Comparison of ENCODE assay signal across 1 cellular context in the genomic region with DNA sequence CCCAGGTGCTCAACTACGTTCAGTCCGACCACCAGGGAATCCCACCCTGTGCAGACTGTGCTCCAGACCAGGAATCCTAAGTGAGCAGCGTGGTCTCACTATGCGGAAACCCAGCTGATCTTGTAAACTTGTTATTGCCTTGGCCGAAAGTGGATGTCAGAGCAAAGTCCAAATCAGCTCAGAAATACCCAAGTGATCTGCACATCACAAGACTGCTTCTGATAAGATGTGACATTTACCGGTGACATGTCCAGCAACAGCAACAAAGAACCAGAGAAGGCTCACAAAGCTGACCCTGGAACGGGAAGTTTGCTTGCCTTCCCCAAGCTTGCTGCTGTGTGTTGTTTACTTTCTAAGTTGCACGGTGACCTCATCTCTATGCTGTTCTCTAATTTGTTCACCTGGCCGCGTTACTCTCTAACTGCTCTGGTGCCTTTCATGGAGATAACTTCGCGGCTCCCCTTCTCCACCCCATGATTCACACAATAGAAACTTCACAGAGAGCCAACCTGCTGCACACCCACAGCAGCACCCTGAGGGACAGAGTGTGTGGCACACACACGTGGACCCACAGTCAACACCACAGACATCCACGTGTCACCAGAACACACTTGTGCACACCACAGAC.
A peak's percentile ranks its signal among the peaks of the same experiment; 100 is the strongest.
TF ChIP-seq lines count a peak whose summit lies in the region.

No MANE protein-coding gene starts in this region.

TF ChIP-seq in K562, 482 proteins besides CTCF, POLR2A, EP300 and RAD21 (continued from another document and continues in another):
- no peak for TF ChIP-seq MED1 (CRISPR knock-in tag; IDR thresholded peaks at IDR 0.05; ENCODE audit: borderline replicate concordance)
- TF ChIP-seq, protein P1, sequence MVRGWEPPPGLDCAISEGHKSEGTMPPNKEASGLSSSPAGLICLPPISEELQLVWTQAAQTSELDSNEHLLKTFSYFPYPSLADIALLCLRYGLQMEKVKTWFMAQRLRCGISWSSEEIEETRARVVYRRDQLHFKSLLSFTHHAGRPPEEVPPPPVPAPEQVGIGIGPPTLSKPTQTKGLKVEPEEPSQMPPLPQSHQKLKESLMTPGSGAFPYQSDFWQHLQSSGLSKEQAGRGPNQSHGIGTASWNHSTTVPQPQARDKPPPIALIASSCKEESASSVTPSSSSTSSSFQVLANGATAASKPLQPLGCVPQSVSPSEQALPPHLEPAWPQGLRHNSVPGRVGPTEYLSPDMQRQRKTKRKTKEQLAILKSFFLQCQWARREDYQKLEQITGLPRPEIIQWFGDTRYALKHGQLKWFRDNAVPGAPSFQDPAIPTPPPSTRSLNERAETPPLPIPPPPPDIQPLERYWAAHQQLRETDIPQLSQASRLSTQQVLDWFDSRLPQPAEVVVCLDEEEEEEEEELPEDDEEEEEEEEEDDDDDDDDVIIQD (CRISPR knock-in tag; IDR thresholded peaks at IDR 0.05), result no peak
- TF ChIP-seq, protein P2, sequence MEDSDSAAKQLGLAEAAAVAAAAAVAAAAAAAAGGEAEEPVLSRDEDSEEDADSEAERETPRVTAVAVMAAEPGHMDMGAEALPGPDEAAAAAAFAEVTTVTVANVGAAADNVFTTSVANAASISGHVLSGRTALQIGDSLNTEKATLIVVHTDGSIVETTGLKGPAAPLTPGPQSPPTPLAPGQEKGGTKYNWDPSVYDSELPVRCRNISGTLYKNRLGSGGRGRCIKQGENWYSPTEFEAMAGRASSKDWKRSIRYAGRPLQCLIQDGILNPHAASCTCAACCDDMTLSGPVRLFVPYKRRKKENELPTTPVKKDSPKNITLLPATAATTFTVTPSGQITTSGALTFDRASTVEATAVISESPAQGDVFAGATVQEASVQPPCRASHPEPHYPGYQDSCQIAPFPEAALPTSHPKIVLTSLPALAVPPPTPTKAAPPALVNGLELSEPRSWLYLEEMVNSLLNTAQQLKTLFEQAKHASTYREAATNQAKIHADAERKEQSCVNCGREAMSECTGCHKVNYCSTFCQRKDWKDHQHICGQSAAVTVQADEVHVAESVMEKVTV (CRISPR knock-in tag; IDR thresholded peaks at IDR 0.05), result no peak
- no peak for TF ChIP-seq ZNF224 (CRISPR knock-in tag; IDR thresholded peaks at IDR 0.05)
- TF ChIP-seq, protein P3, sequence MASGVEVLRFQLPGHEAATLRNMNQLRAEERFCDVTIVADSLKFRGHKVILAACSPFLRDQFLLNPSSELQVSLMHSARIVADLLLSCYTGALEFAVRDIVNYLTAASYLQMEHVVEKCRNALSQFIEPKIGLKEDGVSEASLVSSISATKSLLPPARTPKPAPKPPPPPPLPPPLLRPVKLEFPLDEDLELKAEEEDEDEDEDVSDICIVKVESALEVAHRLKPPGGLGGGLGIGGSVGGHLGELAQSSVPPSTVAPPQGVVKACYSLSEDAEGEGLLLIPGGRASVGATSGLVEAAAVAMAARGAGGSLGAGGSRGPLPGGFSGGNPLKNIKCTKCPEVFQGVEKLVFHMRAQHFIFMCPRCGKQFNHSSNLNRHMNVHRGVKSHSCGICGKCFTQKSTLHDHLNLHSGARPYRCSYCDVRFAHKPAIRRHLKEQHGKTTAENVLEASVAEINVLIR (CRISPR knock-in tag; IDR thresholded peaks at IDR 0.05), result no peak
- TF ChIP-seq, protein P4, sequence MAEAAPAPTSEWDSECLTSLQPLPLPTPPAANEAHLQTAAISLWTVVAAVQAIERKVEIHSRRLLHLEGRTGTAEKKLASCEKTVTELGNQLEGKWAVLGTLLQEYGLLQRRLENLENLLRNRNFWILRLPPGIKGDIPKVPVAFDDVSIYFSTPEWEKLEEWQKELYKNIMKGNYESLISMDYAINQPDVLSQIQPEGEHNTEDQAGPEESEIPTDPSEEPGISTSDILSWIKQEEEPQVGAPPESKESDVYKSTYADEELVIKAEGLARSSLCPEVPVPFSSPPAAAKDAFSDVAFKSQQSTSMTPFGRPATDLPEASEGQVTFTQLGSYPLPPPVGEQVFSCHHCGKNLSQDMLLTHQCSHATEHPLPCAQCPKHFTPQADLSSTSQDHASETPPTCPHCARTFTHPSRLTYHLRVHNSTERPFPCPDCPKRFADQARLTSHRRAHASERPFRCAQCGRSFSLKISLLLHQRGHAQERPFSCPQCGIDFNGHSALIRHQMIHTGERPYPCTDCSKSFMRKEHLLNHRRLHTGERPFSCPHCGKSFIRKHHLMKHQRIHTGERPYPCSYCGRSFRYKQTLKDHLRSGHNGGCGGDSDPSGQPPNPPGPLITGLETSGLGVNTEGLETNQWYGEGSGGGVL (CRISPR knock-in tag; IDR thresholded peaks at IDR 0.05), result no peak
- no peak for TF ChIP-seq TAF15 (IDR thresholded peaks at IDR 0.05; ENCODE audit: low read depth, low read length)
- no peak for TF ChIP-seq HIVEP1 (CRISPR knock-in tag; IDR thresholded peaks at IDR 0.05)
- TF ChIP-seq EWSR1 (IDR thresholded peaks at IDR 0.05; ENCODE audit: borderline replicate concordance, low read depth, partially characterized antibody), result no peak
- TF ChIP-seq HMG20A (CRISPR knock-in tag; conservative IDR thresholded peaks at IDR 0.05), result no peak
- TF ChIP-seq CBX1 (IDR thresholded peaks at IDR 0.05; ENCODE audit: low read depth), result no peak
- TF ChIP-seq, protein P5, sequence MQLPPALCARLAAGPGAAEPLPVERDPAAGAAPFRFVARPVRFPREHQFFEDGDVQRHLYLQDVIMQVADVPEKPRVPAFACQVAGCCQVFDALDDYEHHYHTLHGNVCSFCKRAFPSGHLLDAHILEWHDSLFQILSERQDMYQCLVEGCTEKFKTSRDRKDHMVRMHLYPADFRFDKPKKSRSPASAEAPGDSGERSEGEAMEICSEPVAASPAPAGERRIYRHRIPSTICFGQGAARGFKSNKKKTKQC (CRISPR knock-in tag; IDR thresholded peaks at IDR 0.05), result no peak
- TF ChIP-seq ZBTB1 (CRISPR knock-in tag; IDR thresholded peaks at IDR 0.05; ENCODE audit: borderline replicate concordance, low read depth), result no peak
- TF ChIP-seq, protein P6, sequence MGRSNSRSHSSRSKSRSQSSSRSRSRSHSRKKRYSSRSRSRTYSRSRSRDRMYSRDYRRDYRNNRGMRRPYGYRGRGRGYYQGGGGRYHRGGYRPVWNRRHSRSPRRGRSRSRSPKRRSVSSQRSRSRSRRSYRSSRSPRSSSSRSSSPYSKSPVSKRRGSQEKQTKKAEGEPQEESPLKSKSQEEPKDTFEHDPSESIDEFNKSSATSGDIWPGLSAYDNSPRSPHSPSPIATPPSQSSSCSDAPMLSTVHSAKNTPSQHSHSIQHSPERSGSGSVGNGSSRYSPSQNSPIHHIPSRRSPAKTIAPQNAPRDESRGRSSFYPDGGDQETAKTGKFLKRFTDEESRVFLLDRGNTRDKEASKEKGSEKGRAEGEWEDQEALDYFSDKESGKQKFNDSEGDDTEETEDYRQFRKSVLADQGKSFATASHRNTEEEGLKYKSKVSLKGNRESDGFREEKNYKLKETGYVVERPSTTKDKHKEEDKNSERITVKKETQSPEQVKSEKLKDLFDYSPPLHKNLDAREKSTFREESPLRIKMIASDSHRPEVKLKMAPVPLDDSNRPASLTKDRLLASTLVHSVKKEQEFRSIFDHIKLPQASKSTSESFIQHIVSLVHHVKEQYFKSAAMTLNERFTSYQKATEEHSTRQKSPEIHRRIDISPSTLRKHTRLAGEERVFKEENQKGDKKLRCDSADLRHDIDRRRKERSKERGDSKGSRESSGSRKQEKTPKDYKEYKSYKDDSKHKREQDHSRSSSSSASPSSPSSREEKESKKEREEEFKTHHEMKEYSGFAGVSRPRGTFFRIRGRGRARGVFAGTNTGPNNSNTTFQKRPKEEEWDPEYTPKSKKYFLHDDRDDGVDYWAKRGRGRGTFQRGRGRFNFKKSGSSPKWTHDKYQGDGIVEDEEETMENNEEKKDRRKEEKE (IDR thresholded peaks at IDR 0.05; ENCODE audit: borderline replicate concordance in 1 of 2, control insufficient read depth in 1 of 2, low read depth in 2 of 2, low read length in 1 of 2), result no peak
- no peak for TF ChIP-seq TARDBP (IDR thresholded peaks at IDR 0.05)
- no peak for TF ChIP-seq TCF3 (CRISPR knock-in tag; IDR thresholded peaks at IDR 0.05)
- TF ChIP-seq BCL6 (CRISPR knock-in tag; IDR thresholded peaks at IDR 0.05), result no peak
- TF ChIP-seq MAFG (tag; conservative IDR thresholded peaks at IDR 0.05), result no peak
- TF ChIP-seq, protein P7, sequence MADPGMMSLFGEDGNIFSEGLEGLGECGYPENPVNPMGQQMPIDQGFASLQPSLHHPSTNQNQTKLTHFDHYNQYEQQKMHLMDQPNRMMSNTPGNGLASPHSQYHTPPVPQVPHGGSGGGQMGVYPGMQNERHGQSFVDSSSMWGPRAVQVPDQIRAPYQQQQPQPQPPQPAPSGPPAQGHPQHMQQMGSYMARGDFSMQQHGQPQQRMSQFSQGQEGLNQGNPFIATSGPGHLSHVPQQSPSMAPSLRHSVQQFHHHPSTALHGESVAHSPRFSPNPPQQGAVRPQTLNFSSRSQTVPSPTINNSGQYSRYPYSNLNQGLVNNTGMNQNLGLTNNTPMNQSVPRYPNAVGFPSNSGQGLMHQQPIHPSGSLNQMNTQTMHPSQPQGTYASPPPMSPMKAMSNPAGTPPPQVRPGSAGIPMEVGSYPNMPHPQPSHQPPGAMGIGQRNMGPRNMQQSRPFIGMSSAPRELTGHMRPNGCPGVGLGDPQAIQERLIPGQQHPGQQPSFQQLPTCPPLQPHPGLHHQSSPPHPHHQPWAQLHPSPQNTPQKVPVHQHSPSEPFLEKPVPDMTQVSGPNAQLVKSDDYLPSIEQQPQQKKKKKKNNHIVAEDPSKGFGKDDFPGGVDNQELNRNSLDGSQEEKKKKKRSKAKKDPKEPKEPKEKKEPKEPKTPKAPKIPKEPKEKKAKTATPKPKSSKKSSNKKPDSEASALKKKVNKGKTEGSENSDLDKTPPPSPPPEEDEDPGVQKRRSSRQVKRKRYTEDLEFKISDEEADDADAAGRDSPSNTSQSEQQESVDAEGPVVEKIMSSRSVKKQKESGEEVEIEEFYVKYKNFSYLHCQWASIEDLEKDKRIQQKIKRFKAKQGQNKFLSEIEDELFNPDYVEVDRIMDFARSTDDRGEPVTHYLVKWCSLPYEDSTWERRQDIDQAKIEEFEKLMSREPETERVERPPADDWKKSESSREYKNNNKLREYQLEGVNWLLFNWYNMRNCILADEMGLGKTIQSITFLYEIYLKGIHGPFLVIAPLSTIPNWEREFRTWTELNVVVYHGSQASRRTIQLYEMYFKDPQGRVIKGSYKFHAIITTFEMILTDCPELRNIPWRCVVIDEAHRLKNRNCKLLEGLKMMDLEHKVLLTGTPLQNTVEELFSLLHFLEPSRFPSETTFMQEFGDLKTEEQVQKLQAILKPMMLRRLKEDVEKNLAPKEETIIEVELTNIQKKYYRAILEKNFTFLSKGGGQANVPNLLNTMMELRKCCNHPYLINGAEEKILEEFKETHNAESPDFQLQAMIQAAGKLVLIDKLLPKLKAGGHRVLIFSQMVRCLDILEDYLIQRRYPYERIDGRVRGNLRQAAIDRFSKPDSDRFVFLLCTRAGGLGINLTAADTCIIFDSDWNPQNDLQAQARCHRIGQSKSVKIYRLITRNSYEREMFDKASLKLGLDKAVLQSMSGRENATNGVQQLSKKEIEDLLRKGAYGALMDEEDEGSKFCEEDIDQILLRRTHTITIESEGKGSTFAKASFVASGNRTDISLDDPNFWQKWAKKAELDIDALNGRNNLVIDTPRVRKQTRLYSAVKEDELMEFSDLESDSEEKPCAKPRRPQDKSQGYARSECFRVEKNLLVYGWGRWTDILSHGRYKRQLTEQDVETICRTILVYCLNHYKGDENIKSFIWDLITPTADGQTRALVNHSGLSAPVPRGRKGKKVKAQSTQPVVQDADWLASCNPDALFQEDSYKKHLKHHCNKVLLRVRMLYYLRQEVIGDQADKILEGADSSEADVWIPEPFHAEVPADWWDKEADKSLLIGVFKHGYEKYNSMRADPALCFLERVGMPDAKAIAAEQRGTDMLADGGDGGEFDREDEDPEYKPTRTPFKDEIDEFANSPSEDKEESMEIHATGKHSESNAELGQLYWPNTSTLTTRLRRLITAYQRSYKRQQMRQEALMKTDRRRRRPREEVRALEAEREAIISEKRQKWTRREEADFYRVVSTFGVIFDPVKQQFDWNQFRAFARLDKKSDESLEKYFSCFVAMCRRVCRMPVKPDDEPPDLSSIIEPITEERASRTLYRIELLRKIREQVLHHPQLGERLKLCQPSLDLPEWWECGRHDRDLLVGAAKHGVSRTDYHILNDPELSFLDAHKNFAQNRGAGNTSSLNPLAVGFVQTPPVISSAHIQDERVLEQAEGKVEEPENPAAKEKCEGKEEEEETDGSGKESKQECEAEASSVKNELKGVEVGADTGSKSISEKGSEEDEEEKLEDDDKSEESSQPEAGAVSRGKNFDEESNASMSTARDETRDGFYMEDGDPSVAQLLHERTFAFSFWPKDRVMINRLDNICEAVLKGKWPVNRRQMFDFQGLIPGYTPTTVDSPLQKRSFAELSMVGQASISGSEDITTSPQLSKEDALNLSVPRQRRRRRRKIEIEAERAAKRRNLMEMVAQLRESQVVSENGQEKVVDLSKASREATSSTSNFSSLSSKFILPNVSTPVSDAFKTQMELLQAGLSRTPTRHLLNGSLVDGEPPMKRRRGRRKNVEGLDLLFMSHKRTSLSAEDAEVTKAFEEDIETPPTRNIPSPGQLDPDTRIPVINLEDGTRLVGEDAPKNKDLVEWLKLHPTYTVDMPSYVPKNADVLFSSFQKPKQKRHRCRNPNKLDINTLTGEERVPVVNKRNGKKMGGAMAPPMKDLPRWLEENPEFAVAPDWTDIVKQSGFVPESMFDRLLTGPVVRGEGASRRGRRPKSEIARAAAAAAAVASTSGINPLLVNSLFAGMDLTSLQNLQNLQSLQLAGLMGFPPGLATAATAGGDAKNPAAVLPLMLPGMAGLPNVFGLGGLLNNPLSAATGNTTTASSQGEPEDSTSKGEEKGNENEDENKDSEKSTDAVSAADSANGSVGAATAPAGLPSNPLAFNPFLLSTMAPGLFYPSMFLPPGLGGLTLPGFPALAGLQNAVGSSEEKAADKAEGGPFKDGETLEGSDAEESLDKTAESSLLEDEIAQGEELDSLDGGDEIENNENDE (IDR thresholded peaks at IDR 0.05; ENCODE audit: low read depth, low read length), result no peak
- TF ChIP-seq RAD51 (IDR thresholded peaks at IDR 0.05; ENCODE audit: borderline replicate concordance, low read depth), result no peak
- TF ChIP-seq, protein P8, sequence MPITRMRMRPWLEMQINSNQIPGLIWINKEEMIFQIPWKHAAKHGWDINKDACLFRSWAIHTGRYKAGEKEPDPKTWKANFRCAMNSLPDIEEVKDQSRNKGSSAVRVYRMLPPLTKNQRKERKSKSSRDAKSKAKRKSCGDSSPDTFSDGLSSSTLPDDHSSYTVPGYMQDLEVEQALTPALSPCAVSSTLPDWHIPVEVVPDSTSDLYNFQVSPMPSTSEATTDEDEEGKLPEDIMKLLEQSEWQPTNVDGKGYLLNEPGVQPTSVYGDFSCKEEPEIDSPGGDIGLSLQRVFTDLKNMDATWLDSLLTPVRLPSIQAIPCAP (CRISPR knock-in tag; IDR thresholded peaks at IDR 0.05; ENCODE audit: borderline replicate concordance), result no peak
- TF ChIP-seq FOXJ3 (CRISPR knock-in tag; IDR thresholded peaks at IDR 0.05), result no peak
- TF ChIP-seq NUFIP1 (IDR thresholded peaks at IDR 0.05; ENCODE audit: partially characterized antibody), result no peak
- TF ChIP-seq, protein P9, sequence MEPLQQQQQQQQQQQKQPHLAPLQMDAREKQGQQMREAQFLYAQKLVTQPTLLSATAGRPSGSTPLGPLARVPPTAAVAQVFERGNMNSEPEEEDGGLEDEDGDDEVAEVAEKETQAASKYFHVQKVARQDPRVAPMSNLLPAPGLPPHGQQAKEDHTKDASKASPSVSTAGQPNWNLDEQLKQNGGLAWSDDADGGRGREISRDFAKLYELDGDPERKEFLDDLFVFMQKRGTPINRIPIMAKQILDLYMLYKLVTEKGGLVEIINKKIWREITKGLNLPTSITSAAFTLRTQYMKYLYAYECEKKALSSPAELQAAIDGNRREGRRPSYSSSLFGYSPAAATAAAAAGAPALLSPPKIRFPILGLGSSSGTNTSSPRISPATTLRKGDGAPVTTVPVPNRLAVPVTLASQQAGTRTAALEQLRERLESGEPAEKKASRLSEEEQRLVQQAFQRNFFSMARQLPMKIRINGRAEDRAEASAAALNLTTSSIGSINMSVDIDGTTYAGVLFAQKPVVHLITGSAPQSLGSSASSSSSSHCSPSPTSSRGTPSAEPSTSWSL (CRISPR knock-in tag; IDR thresholded peaks at IDR 0.05; ENCODE audit: borderline replicate concordance), result no peak
- peak; percentile 94 for TF ChIP-seq ATF7 (IDR thresholded peaks at IDR 0.05)
